8 cellular contexts compared by ENCODE assay signal in the genomic region with DNA sequence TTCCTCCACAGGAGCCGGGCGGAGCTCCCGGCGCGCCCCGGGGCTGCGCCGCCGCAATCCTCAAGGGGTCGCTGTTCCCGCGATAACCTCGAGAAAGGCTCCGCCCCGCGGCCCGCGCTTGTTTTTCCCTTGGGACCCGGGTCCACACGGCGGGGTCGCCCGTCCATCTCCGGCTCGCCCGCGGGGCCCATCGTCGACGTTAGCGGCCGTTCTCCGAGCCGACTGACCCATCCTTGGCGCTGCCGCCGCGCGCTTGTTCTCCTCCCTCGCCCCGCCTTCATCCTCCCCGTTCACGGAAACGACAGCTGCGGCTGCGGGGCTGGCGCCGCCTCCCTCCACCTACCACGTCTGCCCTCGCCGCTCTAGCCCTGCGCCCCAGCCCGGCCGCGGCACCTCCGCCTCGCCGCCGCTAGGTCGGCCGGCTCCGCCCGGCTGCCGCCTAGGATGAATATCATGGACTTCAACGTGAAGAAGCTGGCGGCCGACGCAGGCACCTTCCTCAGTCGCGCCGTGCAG. TPM values are rescaled to one million over a fixed set of nuclear protein-coding genes. Genes with fewer than 3 reads are reported as not detected.
DNase-seq lines count a peak whose midpoint lies in the region; ATAC-seq, FAIRE-seq and TF ChIP-seq lines count a peak whose summit lies in the region.

SH3GLB1 (plus strand) TSS at position 121 of the 516 bp plus-strand sequence; CDS start at position 445, 324 bp downstream.

- peak; percentile 91 for ATAC-seq in GM21526 (IDR thresholded peaks at IDR 0.05; ENCODE audit: low FRiP score, unreplicated experiment)

- H3K9ac ChIP-seq in OCI-LY3 (ENCODE audit: low read length) (peak within 1 kb of the TSS; percentile 84), endothelial cell of umbilical vein (replicated peaks; ENCODE audit: extremely low read depth, insufficient read depth, low read length) (peak within 1 kb of the TSS; percentile 95)

- H4K20me1 ChIP-seq in OCI-LY3 (ENCODE audit: insufficient read depth, low read length), result peaks cover 10% of the 10 kb centered on the region
- peaks cover 6% of the 10 kb centered on the region for H4K20me1 ChIP-seq in endothelial cell of umbilical vein (replicated peaks; ENCODE audit: control insufficient read depth, extremely low read depth, insufficient read depth, low read length)

- POLR2A ChIA-PET in endothelial cell of umbilical vein (lab: Charles Lee), result interaction anchor here (0.6 to 2.3 kb wide), 5 partner anchors 9 to 210 kb away, joined by 3 to 13 read pairs (median 3); partner anchors contain the start of gene HS2ST1

- CTCF ChIA-PET in endothelial cell of umbilical vein (lab: Charles Lee), result interaction anchor here (0.5 to 6.7 kb wide), 43 partner anchors 8 to 1428 kb away, joined by 3 to 121 read pairs (median 5); partner anchors contain the start of genes BCL10 and ODF2L

- H3K4me2 ChIP-seq in OCI-LY3 (ENCODE audit: low read length) (peak within 1 kb of the TSS; percentile 90), endothelial cell of umbilical vein (ENCODE audit: insufficient read depth, low read length) (peak within 1 kb of the TSS; percentile 94)

- intact Hi-C loops in endothelial cell of umbilical vein (cut with micrococcal nuclease), result loop anchor here (1.0 to 10.0 kb wide), 7 partner anchors 8 to 380 kb away; partner anchors contain the start of genes HS2ST1 and SELENOF

- TF ChIP-seq CTCF in OCI-LY3 (IDR thresholded peaks at IDR 0.05; ENCODE audit: low read depth, low read length) (peak; percentile 64), endothelial cell of umbilical vein (IDR thresholded peaks at IDR 0.05; ENCODE audit: extremely low read depth in 1 of 2, insufficient read depth in 1 of 2, low read depth in 1 of 2, low read length in 2 of 2) (peak; percentile 96)

- FAIRE-seq in endothelial cell of umbilical vein (lab: Jason Lieb, UNC), result peak; percentile 49

- H3K4me1 ChIP-seq in OCI-LY3 (ENCODE audit: low read length) (peaks cover 18% of the 10 kb centered on the region), endothelial cell of umbilical vein (ENCODE audit: control insufficient read depth, extremely low read depth, insufficient read depth, low read length) (peaks cover 28% of the 10 kb centered on the region)

- no TSS peak for BruUV-seq in endothelial cell of umbilical vein (replicated peaks; lab: Mats Ljungman, UMichigan)

- H3K27me3 ChIP-seq in OCI-LY3 (ENCODE audit: low read depth, low read length) (no peaks in the 10 kb centered on the region), endothelial cell of umbilical vein (ENCODE audit: control insufficient read depth in 2 of 2, insufficient read depth in 2 of 2, low read length in 2 of 2) (no peaks in the 10 kb centered on the region)

- H3K36me3 ChIP-seq in OCI-LY3 (replicated peaks; ENCODE audit: low read depth, low read length) (peaks cover 3% of the 10 kb centered on the region), endothelial cell of umbilical vein (ENCODE audit: control insufficient read depth in 2 of 2, extremely low read depth in 1 of 2, insufficient read depth in 2 of 2, low read length in 2 of 2) (no peaks in the 10 kb centered on the region)

- peak; percentile 93 for DNase-seq in DMS153 (lab: John Stamatoyannopoulos, UW)
- peak; percentile 73 for DNase-seq in HuH-7 (ENCODE audit: low spot score)
- peak; percentile 98 for DNase-seq in activated CD8-positive, alpha-beta memory T cell treated with anti-CD3 and anti-CD28 coated beads, Interleukin-2, amount 50 U/mL, for 48 hours
- peak; percentile 91 for DNase-seq in endothelial cell of umbilical vein (ENCODE audit: low read depth, low spot score)
- DNase-seq in middle frontal gyrus (ENCODE audit: extremely low spot score, low spot score), result peak; percentile 88
- DNase-seq in stimulated activated CD8-positive, alpha-beta memory T cell treated with anti-CD3 and anti-CD28 coated beads, Interleukin-2, amount 100 ng/mL, for 48 hours (ENCODE audit: low read depth in 2 of 2), result peak; percentile 83

- H3K4me3 ChIP-seq in OCI-LY3 (ENCODE audit: low read length) (peak within 1 kb of the TSS; percentile 93), endothelial cell of umbilical vein (replicated peaks in 1 of 3; ENCODE audit: insufficient read depth in 1 of 3, low read depth in 1 of 3, low read length in 3 of 3) (peak within 1 kb of the TSS; percentile 88 to 96 (median 94))

- H3K27ac ChIP-seq in OCI-LY3 (ENCODE audit: low read length) (peak within 1 kb of the TSS; percentile 73), endothelial cell of umbilical vein (ENCODE audit: insufficient read depth, low read depth, low read length) (peak within 1 kb of the TSS; percentile 85)

- H3K9me3 ChIP-seq in OCI-LY3 (ENCODE audit: insufficient read depth, low read length) (no peaks in the 10 kb centered on the region), endothelial cell of umbilical vein (replicated peaks; ENCODE audit: control insufficient read depth, insufficient read depth, low read length) (no peaks in the 10 kb centered on the region)

- peak within 1 kb of the TSS; percentile 98 for H2AFZ ChIP-seq in OCI-LY3 (ENCODE audit: low read depth, low read length)
- H2AFZ ChIP-seq in endothelial cell of umbilical vein (ENCODE audit: low read depth, low read length), result peak within 1 kb of the TSS; percentile 90

- TF ChIP-seq POLR2A in endothelial cell of umbilical vein (IDR thresholded peaks at IDR 0.05; ENCODE audit: low read depth, low read length), result peak; percentile 78

- H3K9me1 ChIP-seq in endothelial cell of umbilical vein (replicated peaks; ENCODE audit: control insufficient read depth, extremely low read depth, insufficient read depth, low read length), result no peaks in the 10 kb centered on the region

- H3K79me2 ChIP-seq in OCI-LY3 (ENCODE audit: low read length) (peaks cover 35% of the 10 kb centered on the region), endothelial cell of umbilical vein (ENCODE audit: control insufficient read depth, insufficient read depth, low read length) (peaks cover 47% of the 10 kb centered on the region)

- dilution Hi-C loops in endothelial cell of umbilical vein (cut with MboI; ENCODE audit: extremely low pct_ligation_motif_present, low sequenced_read_pairs), result no loop called here

TF ChIP-seq in endothelial cell of umbilical vein, 7 proteins besides CTCF, POLR2A, EP300 and RAD21:
- TF ChIP-seq MYC (IDR thresholded peaks at IDR 0.05; ENCODE audit: low read depth, low read length) (peak; percentile 10), POLR2AphosphoS5 (IDR thresholded peaks at IDR 0.05; ENCODE audit: insufficient read depth, low read depth, low read length) (peak; percentile 58), FOS (IDR thresholded peaks at IDR 0.05; ENCODE audit: borderline replicate concordance, insufficient read depth, low read length) (no peak)

RNA-seq across cellular contexts. Expression of gene SH3GLB1, which starts in this region (rescaled TPM):
- 140 and 148 TPM in 2 replicates for total RNA-seq in endothelial cell of umbilical vein
- polyA plus RNA-seq in endothelial cell of umbilical vein, result 43.3 and 43.7 TPM in 2 replicates
- 59.6 and 62.5 TPM in 2 replicates for polyA plus RNA-seq in endothelial cell of umbilical vein (2011; cell fraction: cytosol; rRNA removed)
- 42.9 and 49.5 TPM in 2 replicates for polyA plus RNA-seq in endothelial cell of umbilical vein (2011; cell fraction: nucleus; rRNA removed)
- polyA plus RNA-seq in endothelial cell of umbilical vein (2012), result 91.5 and 140 TPM in 2 replicates
- 66.7 and 70.2 TPM in 2 replicates for polyA minus RNA-seq in endothelial cell of umbilical vein
- polyA minus RNA-seq in endothelial cell of umbilical vein (2011; cell fraction: cytosol; rRNA and poly(A)+ RNA removed), result 12.6 TPM
- 46.3 and 55.6 TPM in 2 replicates for polyA minus RNA-seq in endothelial cell of umbilical vein (2011; cell fraction: nucleus; rRNA and poly(A)+ RNA removed)

Comparison
In these comparisons a context has a peak if more than half of its experiments do, and no peak if none do; other contexts are left out.
1. Peak in every context shown above with its lines: DNase-seq, ATAC-seq, H3K4me3 ChIP-seq and H3K27ac ChIP-seq.